1 cellular context compared by ENCODE assay signal in the genomic region with DNA sequence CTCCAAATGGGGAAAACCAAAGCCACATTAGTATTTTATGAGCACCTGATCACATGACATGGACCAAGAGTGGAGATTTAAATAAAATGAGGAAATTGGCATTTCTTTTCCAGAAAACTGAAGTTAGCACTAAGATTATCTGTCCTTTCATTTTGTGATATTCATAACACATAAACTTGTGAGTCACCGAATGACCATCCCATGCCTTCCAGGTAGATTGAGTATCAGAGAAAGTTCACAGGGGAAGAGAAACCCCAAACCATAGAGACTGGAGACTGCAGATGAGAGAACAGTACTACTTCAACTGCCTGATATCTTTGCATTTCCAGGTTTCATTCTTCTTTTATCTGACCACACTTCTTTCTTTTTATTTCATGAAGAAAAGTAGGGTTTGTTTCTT.
TF ChIP-seq lines count a peak whose summit lies in the region.

No MANE protein-coding gene starts in this region.

TF ChIP-seq in K562, 482 proteins besides CTCF, POLR2A, EP300 and RAD21:
- TF ChIP-seq HNRNPK (IDR thresholded peaks at IDR 0.05; ENCODE audit: low read depth, low read length, poor library complexity, severe bottlenecking): no peak
- TF ChIP-seq, protein P1, sequence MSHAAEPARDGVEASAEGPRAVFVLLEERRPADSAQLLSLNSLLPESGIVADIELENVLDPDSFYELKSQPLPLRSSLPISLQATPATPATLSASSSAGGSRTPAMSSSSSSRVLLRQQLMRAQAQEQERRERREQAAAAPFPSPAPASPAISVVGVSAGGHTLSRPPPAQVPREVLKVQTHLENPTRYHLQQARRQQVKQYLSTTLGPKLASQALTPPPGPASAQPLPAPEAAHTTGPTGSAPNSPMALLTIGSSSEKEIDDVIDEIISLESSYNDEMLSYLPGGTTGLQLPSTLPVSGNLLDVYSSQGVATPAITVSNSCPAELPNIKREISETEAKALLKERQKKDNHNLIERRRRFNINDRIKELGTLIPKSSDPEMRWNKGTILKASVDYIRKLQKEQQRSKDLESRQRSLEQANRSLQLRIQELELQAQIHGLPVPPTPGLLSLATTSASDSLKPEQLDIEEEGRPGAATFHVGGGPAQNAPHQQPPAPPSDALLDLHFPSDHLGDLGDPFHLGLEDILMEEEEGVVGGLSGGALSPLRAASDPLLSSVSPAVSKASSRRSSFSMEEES (CRISPR knock-in tag; IDR thresholded peaks at IDR 0.05): peak; percentile 19; the same call in 1 of the 2 replicates
- TF ChIP-seq, protein P2, sequence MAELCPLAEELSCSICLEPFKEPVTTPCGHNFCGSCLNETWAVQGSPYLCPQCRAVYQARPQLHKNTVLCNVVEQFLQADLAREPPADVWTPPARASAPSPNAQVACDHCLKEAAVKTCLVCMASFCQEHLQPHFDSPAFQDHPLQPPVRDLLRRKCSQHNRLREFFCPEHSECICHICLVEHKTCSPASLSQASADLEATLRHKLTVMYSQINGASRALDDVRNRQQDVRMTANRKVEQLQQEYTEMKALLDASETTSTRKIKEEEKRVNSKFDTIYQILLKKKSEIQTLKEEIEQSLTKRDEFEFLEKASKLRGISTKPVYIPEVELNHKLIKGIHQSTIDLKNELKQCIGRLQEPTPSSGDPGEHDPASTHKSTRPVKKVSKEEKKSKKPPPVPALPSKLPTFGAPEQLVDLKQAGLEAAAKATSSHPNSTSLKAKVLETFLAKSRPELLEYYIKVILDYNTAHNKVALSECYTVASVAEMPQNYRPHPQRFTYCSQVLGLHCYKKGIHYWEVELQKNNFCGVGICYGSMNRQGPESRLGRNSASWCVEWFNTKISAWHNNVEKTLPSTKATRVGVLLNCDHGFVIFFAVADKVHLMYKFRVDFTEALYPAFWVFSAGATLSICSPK (IDR thresholded peaks at IDR 0.05; ENCODE audit: borderline replicate concordance): no peak
